Comparison of ENCODE assay signal across 20 cellular contexts in the genomic region with DNA sequence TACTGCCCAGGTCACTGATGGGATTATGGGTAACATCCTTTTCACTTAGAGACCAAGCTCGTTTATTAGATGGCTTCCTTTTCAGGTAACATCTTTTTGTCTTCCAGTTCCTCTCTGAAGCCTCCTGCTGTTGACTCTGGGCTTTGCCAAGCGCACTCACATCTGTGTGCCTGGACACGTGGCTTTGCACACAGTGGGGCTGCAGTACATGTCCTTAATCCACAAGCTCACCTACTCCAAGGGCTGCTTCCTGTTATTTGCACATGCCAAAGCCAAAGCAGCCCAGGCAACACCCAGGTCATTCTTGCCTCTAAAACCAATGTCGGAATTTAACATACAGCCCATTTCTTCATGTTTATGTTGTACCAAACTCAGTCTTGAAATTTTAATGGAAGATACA.
A peak's percentile ranks its signal among the peaks of the same experiment; 100 is the strongest.
DNase-seq lines count a peak whose midpoint lies in the region; ATAC-seq, FAIRE-seq and TF ChIP-seq lines count a peak whose summit lies in the region.
"Had no signal": no experiment of that assay in that cellular context is flagged by ENCODE, and none has a peak within 500 bp of the region (broad histone marks: within the 10 kb centered on the region; RNA-seq: fewer than 3 reads in every experiment).

No MANE protein-coding gene starts in this region.

- CTCF ChIA-PET in activated CD4-positive, alpha-beta T cell treated with anti-CD3 and anti-CD28 coated beads, Interleukin-2, amount 10 ng/mL, durations not matched to agents 7 days and 5 days (lab: Charles Lee) = no interaction called here
- CTCF ChIA-PET in activated B cell treated with CpG ODN at 0.5 μM for 24 hours (lab: Charles Lee) = no interaction called here

- H3K27ac ChIP-seq in upper lobe of right lung = no peak overlapping the region
- H3K27ac ChIP-seq: 22Rv1, A549, C4-2B had no signal

- no peaks in the 10 kb centered on the region for H3K9me3 ChIP-seq in upper lobe of right lung
- H3K9me3 ChIP-seq: A549, Caco-2 had no signal

- H3K4me3 ChIP-seq in upper lobe of right lung = no peak overlapping the region
- H3K4me3 ChIP-seq: A549 had no signal

- DNase-seq in activated CD4-positive, alpha-beta T cell treated with anti-CD3 and anti-CD28 coated beads, Interleukin-2, amount 10 ng/mL, durations not matched to agents 24 days and 14 days = peak; percentile 28
- DNase-seq in activated CD4-positive, alpha-beta T cell treated with anti-CD3 and anti-CD28 coated beads, Interleukin-2, amount 10 ng/mL, durations not matched to agents 7 days and 5 days = no peak
- DNase-seq in GM12891 (ENCODE audit: insufficient read length, low spot score) (no peak), activated B cell treated with CpG ODN at 0.5 μM for 24 hours (no peak), NCI-H2196 treated with DMSO at 0.1 percent for 48 hours (lab: John Stamatoyannopoulos, UW; ENCODE audit: unreplicated experiment) (no peak), HuH-7 (ENCODE audit: low spot score) (no peak), upper lobe of right lung (no peak)
- no peak for DNase-seq in central memory CD8-positive, alpha-beta T cell (ENCODE audit: low spot score in 2 of 2)
- DNase-seq: AML-193; Caco-2; CD4-positive, alpha-beta T cell; DMS153; DMS79; GDM1; H9 had no signal

- H3K27me3 Mint-ChIP-seq in activated CD4-positive, alpha-beta T cell treated with anti-CD3 and anti-CD28 coated beads, Interleukin-2, amount 10 ng/mL, durations not matched to agents 24 days and 14 days = no peaks in the 10 kb centered on the region
- H3K27me3 Mint-ChIP-seq in activated CD4-positive, alpha-beta T cell treated with anti-CD3 and anti-CD28 coated beads, Interleukin-2, amount 10 ng/mL, durations not matched to agents 7 days and 5 days = no peaks in the 10 kb centered on the region
- H3K27me3 Mint-ChIP-seq in activated B cell treated with CpG ODN at 0.5 μM for 24 hours = no peaks in the 10 kb centered on the region
- no peaks in the 10 kb centered on the region for H3K27me3 Mint-ChIP-seq in central memory CD8-positive, alpha-beta T cell
- H3K27me3 Mint-ChIP-seq: CD4-positive, alpha-beta T cell had no signal

- FAIRE-seq in GM12891 (lab: Jason Lieb, UNC) = peak; percentile 23
- FAIRE-seq: A549, H1, HTR-8/SVneo had no signal

- TF ChIP-seq CTCF in activated B cell treated with CpG ODN at 0.5 μM for 24 hours (IDR thresholded peaks at IDR 0.05) = no peak
- TF ChIP-seq CTCF in upper lobe of right lung (IDR thresholded peaks at IDR 0.05) = no peak

- ATAC-seq in activated B cell treated with CpG ODN at 0.5 μM for 24 hours (ENCODE audit: low read depth) = no peak
- no peak for ATAC-seq in central memory CD8-positive, alpha-beta T cell (replicated peaks; ENCODE audit: extremely low read depth, poor library complexity, severe bottlenecking)
- no peak for ATAC-seq in upper lobe of right lung
- ATAC-seq: A549 had no signal

- POLR2A ChIA-PET in activated CD4-positive, alpha-beta T cell treated with anti-CD3 and anti-CD28 coated beads, Interleukin-2, amount 10 ng/mL, durations not matched to agents 7 days and 5 days (lab: Charles Lee) = interaction anchor here (0.7 kb wide), 1 partner anchor 212 kb away, joined by 4 read pairs; no protein-coding TSS in a partner anchor
- POLR2A ChIA-PET in activated B cell treated with CpG ODN at 0.5 μM for 24 hours (lab: Charles Lee) = no interaction called here

- no peaks in the 10 kb centered on the region for H3K27me3 ChIP-seq in upper lobe of right lung

- H3K4me3 Mint-ChIP-seq in activated CD4-positive, alpha-beta T cell treated with anti-CD3 and anti-CD28 coated beads, Interleukin-2, amount 10 ng/mL, durations not matched to agents 24 days and 14 days = no peak overlapping the region
- no peak overlapping the region for H3K4me3 Mint-ChIP-seq in activated CD4-positive, alpha-beta T cell treated with anti-CD3 and anti-CD28 coated beads, Interleukin-2, amount 10 ng/mL, durations not matched to agents 7 days and 5 days
- no peak overlapping the region for H3K4me3 Mint-ChIP-seq in activated B cell treated with CpG ODN at 0.5 μM for 24 hours
- H3K4me3 Mint-ChIP-seq in central memory CD8-positive, alpha-beta T cell = no peak overlapping the region
- H3K4me3 Mint-ChIP-seq: CD4-positive, alpha-beta T cell; H9 had no signal

- H3K36me3 ChIP-seq in upper lobe of right lung = peaks cover 25% of the 10 kb centered on the region

- H3K36me3 Mint-ChIP-seq in activated CD4-positive, alpha-beta T cell treated with anti-CD3 and anti-CD28 coated beads, Interleukin-2, amount 10 ng/mL, durations not matched to agents 24 days and 14 days (ENCODE audit: low read depth) = peaks cover 4% of the 10 kb centered on the region
- peaks cover 7% of the 10 kb centered on the region for H3K36me3 Mint-ChIP-seq in activated CD4-positive, alpha-beta T cell treated with anti-CD3 and anti-CD28 coated beads, Interleukin-2, amount 10 ng/mL, durations not matched to agents 7 days and 5 days (ENCODE audit: low read depth)
- H3K36me3 Mint-ChIP-seq in activated B cell treated with CpG ODN at 0.5 μM for 24 hours (ENCODE audit: low read depth) = peaks cover 28% of the 10 kb centered on the region
- H3K36me3 Mint-ChIP-seq in central memory CD8-positive, alpha-beta T cell (ENCODE audit: insufficient read depth) = peaks cover 13% of the 10 kb centered on the region

- no peaks in the 10 kb centered on the region for H3K9me3 Mint-ChIP-seq in activated CD4-positive, alpha-beta T cell treated with anti-CD3 and anti-CD28 coated beads, Interleukin-2, amount 10 ng/mL, durations not matched to agents 24 days and 14 days
- H3K9me3 Mint-ChIP-seq in activated CD4-positive, alpha-beta T cell treated with anti-CD3 and anti-CD28 coated beads, Interleukin-2, amount 10 ng/mL, durations not matched to agents 7 days and 5 days = no peaks in the 10 kb centered on the region
- H3K9me3 Mint-ChIP-seq in activated B cell treated with CpG ODN at 0.5 μM for 24 hours = no peaks in the 10 kb centered on the region
- no peaks in the 10 kb centered on the region for H3K9me3 Mint-ChIP-seq in central memory CD8-positive, alpha-beta T cell
- H3K9me3 Mint-ChIP-seq: CD4-positive, alpha-beta T cell; H9 had no signal

- no peak for TF ChIP-seq POLR2A in GM12891 (IDR thresholded peaks at IDR 0.05; ENCODE audit: low read depth, low read length)

- H3K4me1 ChIP-seq in upper lobe of right lung = no peaks in the 10 kb centered on the region
- H3K4me1 ChIP-seq: A549, Caco-2 had no signal

- peaks cover 5% of the 10 kb centered on the region for H3K4me1 Mint-ChIP-seq in activated CD4-positive, alpha-beta T cell treated with anti-CD3 and anti-CD28 coated beads, Interleukin-2, amount 10 ng/mL, durations not matched to agents 24 days and 14 days
- peaks cover 5% of the 10 kb centered on the region for H3K4me1 Mint-ChIP-seq in activated CD4-positive, alpha-beta T cell treated with anti-CD3 and anti-CD28 coated beads, Interleukin-2, amount 10 ng/mL, durations not matched to agents 7 days and 5 days
- H3K4me1 Mint-ChIP-seq in activated B cell treated with CpG ODN at 0.5 μM for 24 hours = peaks cover 31% of the 10 kb centered on the region
- no peaks in the 10 kb centered on the region for H3K4me1 Mint-ChIP-seq in central memory CD8-positive, alpha-beta T cell

- intact Hi-C loops in activated CD4-positive, alpha-beta T cell treated with anti-CD3 and anti-CD28 coated beads, Interleukin-2, amount 10 ng/mL, durations not matched to agents 24 days and 14 days (cut with micrococcal nuclease) = no loop called here
- intact Hi-C loops in activated B cell treated with CpG ODN at 0.5 μM for 24 hours (cut with micrococcal nuclease) = loop anchor here (1.0 kb wide), 1 partner anchor 18 kb away; no protein-coding TSS in a partner anchor
- intact Hi-C loops in upper lobe of right lung (cut with DNase I) = no loop called here

- H3K27ac Mint-ChIP-seq in activated CD4-positive, alpha-beta T cell treated with anti-CD3 and anti-CD28 coated beads, Interleukin-2, amount 10 ng/mL, durations not matched to agents 24 days and 14 days = no peak overlapping the region
- H3K27ac Mint-ChIP-seq in activated CD4-positive, alpha-beta T cell treated with anti-CD3 and anti-CD28 coated beads, Interleukin-2, amount 10 ng/mL, durations not matched to agents 7 days and 5 days = no peak overlapping the region
- H3K27ac Mint-ChIP-seq in activated B cell treated with CpG ODN at 0.5 μM for 24 hours = peak overlapping the region; percentile 59
- peak overlapping the region; percentile 67 for H3K27ac Mint-ChIP-seq in central memory CD8-positive, alpha-beta T cell (ENCODE audit: low read depth)
- H3K27ac Mint-ChIP-seq: CD4-positive, alpha-beta T cell; H9 had no signal

TF ChIP-seq in GM12891, 5 proteins besides CTCF, POLR2A, EP300 and RAD21:
- TF ChIP-seq SPI1 (IDR thresholded peaks at IDR 0.05; ENCODE audit: low read depth, low read length) (no peak), PAX5 (IDR thresholded peaks at IDR 0.05; ENCODE audit: insufficient read depth, low read length, severe bottlenecking) (no peak), TAF1 (IDR thresholded peaks at IDR 0.05; ENCODE audit: low read depth, low read length) (no peak), POLR2AphosphoS5 (IDR thresholded peaks at IDR 0.05; ENCODE audit: low read depth, low read length) (no peak), POU2F2 (IDR thresholded peaks at IDR 0.05; ENCODE audit: low read depth, low read length) (no peak)

Comparison
In these comparisons a context has a peak if more than half of its experiments do, and no peak if none do; other contexts are left out.
1. H3K27ac Mint-ChIP-seq: peak in activated B cell treated with CpG ODN at 0.5 μM for 24 hours (single experiment) and central memory CD8-positive, alpha-beta T cell (single experiment); none in activated CD4-positive, alpha-beta T cell treated with anti-CD3 and anti-CD28 coated beads, Interleukin-2, amount 10 ng/mL, durations not matched to agents 24 days and 14 days (single experiment) and activated CD4-positive, alpha-beta T cell treated with anti-CD3 and anti-CD28 coated beads, Interleukin-2, amount 10 ng/mL, durations not matched to agents 7 days and 5 days (single experiment).